In the genomic region with DNA sequence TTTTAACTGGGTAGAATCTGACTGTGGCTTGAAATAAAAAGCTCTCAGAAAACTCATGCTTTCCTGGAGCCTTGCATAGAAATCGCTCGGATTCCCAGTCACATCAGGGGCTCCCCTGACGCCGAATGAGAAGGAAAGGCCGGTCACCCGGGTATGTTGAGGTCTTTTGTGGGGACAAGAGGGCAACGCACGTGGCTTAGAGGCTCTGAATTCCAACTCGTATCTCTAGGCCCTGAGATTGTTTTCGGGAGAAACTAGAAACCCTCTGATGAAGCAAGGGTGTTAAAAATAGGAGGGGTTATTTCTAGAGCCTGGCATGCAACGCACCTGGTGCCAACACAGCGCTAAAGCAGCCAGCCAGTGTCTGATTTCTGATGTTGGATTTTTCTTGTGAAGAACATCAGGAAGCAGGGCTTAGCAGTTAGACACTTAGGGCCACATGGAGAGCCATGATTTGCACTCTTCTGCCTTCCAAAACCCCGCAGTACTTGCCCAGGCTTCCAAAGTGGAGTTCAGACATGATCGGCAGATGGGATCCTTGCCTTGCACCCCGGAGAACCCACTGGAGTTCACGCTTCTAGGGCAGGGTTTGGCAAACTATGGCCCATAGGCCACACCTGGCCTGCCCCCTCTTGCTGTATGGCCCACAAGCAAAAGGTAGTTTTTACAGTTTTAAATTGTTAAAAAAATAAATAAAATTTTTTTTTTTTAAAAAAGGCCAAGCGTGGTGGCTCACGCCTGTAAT, we compare ENCODE assay signal across 26 cellular contexts. TPM values are rescaled to one million over a fixed set of nuclear protein-coding genes. Genes with fewer than 3 reads are reported as not detected.
DNase-seq lines count a peak whose midpoint lies in the region; ATAC-seq lines count a peak whose summit lies in the region.
"Had no signal": no experiment of that assay in that cellular context is flagged by ENCODE, and none has a peak within 500 bp of the region (broad histone marks: within the 10 kb centered on the region; RNA-seq: fewer than 3 reads in every experiment).

No MANE protein-coding gene starts in this region.

- H3K9ac ChIP-seq in GM23248: no peak overlapping the region
- H3K9ac ChIP-seq: neural progenitor cell had no signal

- H3K79me2 ChIP-seq in GM23248 (ENCODE audit: insufficient read depth): no peaks in the 10 kb centered on the region

- no peaks in the 10 kb centered on the region for H3K9me3 ChIP-seq in GM23248 (ENCODE audit: low read depth)
- H3K9me3 ChIP-seq: gastroesophageal sphincter had no signal

- 70 to 73% methylated on average over 18 of the region's 18 CpGs for WGBS in GM23248 (ENCODE audit: low coverage in 1 of 2, low lambda C conversion rate in 2 of 2, missing lambda C conversion rate in 2 of 2), 2 experiments

- H3K9me2 ChIP-seq in GM23248 (ENCODE audit: insufficient read depth): no peaks in the 10 kb centered on the region

- H3K4me3 Mint-ChIP-seq in activated naive CD4-positive, alpha-beta T cell treated with anti-CD3 and anti-CD28 coated beads, Interleukin-2, amount 10 ng/mL, durations not matched to agents 7 days and 5 days: no peak overlapping the region
- H3K4me3 Mint-ChIP-seq: mesothelial cell of epicardium, neural progenitor cell had no signal

- H4K20me1 ChIP-seq in GM23248 (ENCODE audit: insufficient read depth): no peaks in the 10 kb centered on the region

- no peaks in the 10 kb centered on the region for H3F3A ChIP-seq in GM23248 (ENCODE audit: insufficient read depth)

- no peak overlapping the region for H3K4me2 ChIP-seq in GM23248 (ENCODE audit: unreplicated experiment)
- H3K4me2 ChIP-seq: neural progenitor cell had no signal

- H3K9me3 Mint-ChIP-seq in activated naive CD4-positive, alpha-beta T cell treated with anti-CD3 and anti-CD28 coated beads, Interleukin-2, amount 10 ng/mL, durations not matched to agents 7 days and 5 days: no peaks in the 10 kb centered on the region
- H3K9me3 Mint-ChIP-seq: mesothelial cell of epicardium, neural progenitor cell had no signal

- in situ Hi-C loops in GM23248 (cut with MboI): no loop called here

- no peaks in the 10 kb centered on the region for H3K4me1 Mint-ChIP-seq in activated naive CD4-positive, alpha-beta T cell treated with anti-CD3 and anti-CD28 coated beads, Interleukin-2, amount 10 ng/mL, durations not matched to agents 7 days and 5 days
- H3K4me1 Mint-ChIP-seq: mesothelial cell of epicardium had no signal

- ATAC-seq in Right ventricle myocardium superior (ENCODE audit: poor library complexity) (peak; percentile 75), HG02981 (IDR thresholded peaks at IDR 0.05; ENCODE audit: unreplicated experiment) (no peak)
- ATAC-seq: gastroesophageal sphincter had no signal

- CTCF ChIA-PET in activated naive CD4-positive, alpha-beta T cell treated with anti-CD3 and anti-CD28 coated beads, Interleukin-2, amount 10 ng/mL, durations not matched to agents 7 days and 5 days (lab: Charles Lee): no interaction called here

- no peaks in the 10 kb centered on the region for H3K27me3 ChIP-seq in GM23248 (replicated peaks; ENCODE audit: insufficient read depth)
- H3K27me3 ChIP-seq: cardiac muscle cell, dorsolateral prefrontal cortex, gastroesophageal sphincter, neural progenitor cell had no signal

- H3K27ac ChIP-seq in GM23248: no peak overlapping the region
- H3K27ac ChIP-seq: cardiac muscle cell, gastroesophageal sphincter, neural progenitor cell had no signal

- DNase-seq in activated naive CD4-positive, alpha-beta T cell treated with anti-CD3 and anti-CD28 coated beads, Interleukin-2, amount 10 ng/mL, durations not matched to agents 7 days and 5 days: peak; percentile 7
- no peak for DNase-seq in activated naive CD4-positive, alpha-beta T cell (lab: John Stamatoyannopoulos, UW)
- no peak for DNase-seq in Right ventricle myocardium superior
- peak; percentile 88 for DNase-seq in myocyte (ENCODE audit: low read depth)
- DNase-seq in dedifferentiated amniotic fluid mesenchymal stem cell (ENCODE audit: extremely low spot score): no peak
- no peak for DNase-seq in GM23248
- DNase-seq in NCI-H446 (lab: John Stamatoyannopoulos, UW): no peak
- DNase-seq: activated CD4-positive, alpha-beta T cell treated with anti-CD3 and anti-CD28 coated beads for 48 hours; activated gamma-delta T cell treated with Interleukin-2 at 50 U/mL for 16 hours; C1 segment of cervical spinal cord; dorsolateral prefrontal cortex; IMR-90; NCI-H1417; NCI-H748 treated with DMSO at 0.1 percent for 48 hours; OCI-M1; SHP77 treated with DMSO at 0.1 percent for 48 hours; stimulated activated CD4-positive, alpha-beta T cell treated with anti-CD3 and anti-CD28 coated beads, Interleukin-4, amount 100 ng/mL, for 4 hours; T-helper 1 cell had no signal

- no peaks in the 10 kb centered on the region for H3K36me3 ChIP-seq in GM23248 (ENCODE audit: low read depth)
- H3K36me3 ChIP-seq: cardiac muscle cell, gastroesophageal sphincter, neural progenitor cell had no signal

- H2AFZ ChIP-seq in GM23248: no peak overlapping the region
- H2AFZ ChIP-seq: neural progenitor cell had no signal

- no peaks in the 10 kb centered on the region for H3K36me3 Mint-ChIP-seq in activated naive CD4-positive, alpha-beta T cell treated with anti-CD3 and anti-CD28 coated beads, Interleukin-2, amount 10 ng/mL, durations not matched to agents 7 days and 5 days
- H3K36me3 Mint-ChIP-seq: mesothelial cell of epicardium, neural progenitor cell had no signal

- intact Hi-C loops in Right ventricle myocardium superior (cut with DNase I): no loop called here

- no peak overlapping the region for H3K4me3 ChIP-seq in GM23248
- H3K4me3 ChIP-seq: cardiac muscle cell, dorsolateral prefrontal cortex, gastroesophageal sphincter, neural progenitor cell had no signal

- no peak overlapping the region for H3K27ac Mint-ChIP-seq in activated naive CD4-positive, alpha-beta T cell treated with anti-CD3 and anti-CD28 coated beads, Interleukin-2, amount 10 ng/mL, durations not matched to agents 7 days and 5 days
- H3K27ac Mint-ChIP-seq: mesothelial cell of epicardium, neural progenitor cell had no signal

- no peaks in the 10 kb centered on the region for H3K27me3 Mint-ChIP-seq in activated naive CD4-positive, alpha-beta T cell treated with anti-CD3 and anti-CD28 coated beads, Interleukin-2, amount 10 ng/mL, durations not matched to agents 7 days and 5 days

- H3K4me1 ChIP-seq in GM23248 (ENCODE audit: insufficient read depth): no peaks in the 10 kb centered on the region
- H3K4me1 ChIP-seq: gastroesophageal sphincter, neural progenitor cell had no signal

RNA-seq across cellular contexts. Expression of gene CACNG1, which starts 12.6 kb away (rescaled TPM):
- not detected for total RNA-seq in Right ventricle myocardium superior
- total RNA-seq in myocyte: 142 and 146 TPM in 2 replicates
- polyA plus RNA-seq in myocyte (2012): 49.8 TPM
- total RNA-seq in GM23248 (2014; rRNA removed; shearing (Covaris generic)): not detected in 2 replicates
- polyA plus RNA-seq in GM23248 (2016; fragmentation: Nextera tagmentation; extraction: Ambion mirVana): not detected in 2 replicates
- total RNA-seq: cardiac muscle cell, epithelial cell of proximal tubule, gastroesophageal sphincter, IMR-90, M059J, pulmonary artery endothelial cell had no signal
- polyA plus RNA-seq: cardiac muscle cell, IMR-90 had no signal

Comparison
In these comparisons a context has a peak if more than half of its experiments do, and no peak if none do; other contexts are left out.
1. DNase-seq: peak in activated naive CD4-positive, alpha-beta T cell treated with anti-CD3 and anti-CD28 coated beads, Interleukin-2, amount 10 ng/mL, durations not matched to agents 7 days and 5 days (single experiment) and myocyte (single experiment); none in activated naive CD4-positive, alpha-beta T cell (0 of 4), Right ventricle myocardium superior (single experiment), dedifferentiated amniotic fluid mesenchymal stem cell (single experiment), GM23248 (single experiment) and NCI-H446 (0 of 2).
2. RNA of gene CACNG1, which starts 12.6 kb away (total RNA-seq): 142 to 146 TPM in myocyte; not detected in Right ventricle myocardium superior (single experiment) and not detected in GM23248; every median in the first group is over 100 times any median in the second.